Comparison of ENCODE assay signal across 8 cellular contexts in genomic region chr11:20112291-20113146, GRCh38. TPM values are rescaled to one million over a fixed set of nuclear protein-coding genes. Genes with fewer than 3 reads are reported as not detected.
DNase-seq lines count a peak whose midpoint lies in the region; ATAC-seq lines count a peak whose summit lies in the region.

No MANE protein-coding gene starts in this region.

- WGBS in trophoblast cell (ENCODE audit: extremely low coverage, insufficient coverage, insufficient read length), result no CpG with 5 or more reads among the region's 15 CpGs

- H4K8ac ChIP-seq in trophoblast cell (ENCODE audit: low read depth, low read length), result peak overlapping the region; percentile 79

- H3K4ac ChIP-seq in trophoblast cell (ENCODE audit: low read depth, low read length), result peak overlapping the region; percentile 17

- H2BK12ac ChIP-seq in trophoblast cell (ENCODE audit: low read length), result peak overlapping the region; percentile 87

- H4K91ac ChIP-seq in trophoblast cell (ENCODE audit: low read depth, low read length), result peak overlapping the region; percentile 92

- peak overlapping the region; percentile 86 for H2BK120ac ChIP-seq in trophoblast cell (ENCODE audit: insufficient read depth, low read length, poor library complexity)

- peak overlapping the region; percentile 54 for H4K12ac ChIP-seq in trophoblast cell (ENCODE audit: low read depth, low read length)

- no peaks in the 10 kb centered on the region for H3K9me3 Mint-ChIP-seq in activated T-cell treated with anti-CD3 and anti-CD28 coated beads, Interleukin-2, amount 50 U/mL, for 4 hours

- H3K27ac ChIP-seq in trophoblast cell (ENCODE audit: low read depth, low read length), result peak overlapping the region; percentile 98

- DNase-seq in activated T-cell treated with anti-CD3 and anti-CD28 coated beads, Interleukin-2, amount 50 U/mL, for 4 hours, result no peak
- no peak for DNase-seq in activated T-cell treated with anti-CD3 and anti-CD28 coated beads, Interleukin-2, amount 50 U/mL, for 1 hour
- peak; percentile 34 for DNase-seq in UCSD-AML1 (lab: John Stamatoyannopoulos, UW; ENCODE audit: unreplicated experiment)
- peak; percentile 78 for DNase-seq in foreskin melanocyte
- DNase-seq in trophoblast cell, result peak; percentile 72 to 79

- no peak overlapping the region for H3K4me3 Mint-ChIP-seq in activated T-cell treated with anti-CD3 and anti-CD28 coated beads, Interleukin-2, amount 50 U/mL, for 4 hours

- H3K79me2 ChIP-seq in trophoblast cell (ENCODE audit: control insufficient read depth, insufficient read depth, low read length, poor library complexity), result no peaks in the 10 kb centered on the region

- peak; percentile 30 to 53 for ATAC-seq in activated T-cell treated with anti-CD3 and anti-CD28 coated beads, Interleukin-2, amount 50 U/mL, for 4 hours
- no peak for ATAC-seq in GM18517 (IDR thresholded peaks at IDR 0.05; ENCODE audit: unreplicated experiment)
- no peak for ATAC-seq in HG02981 (IDR thresholded peaks at IDR 0.05; ENCODE audit: unreplicated experiment)
- no peak for ATAC-seq in HG03135 (IDR thresholded peaks at IDR 0.05; ENCODE audit: unreplicated experiment)

- H3K79me1 ChIP-seq in trophoblast cell (ENCODE audit: low read length), result peaks cover 14% of the 10 kb centered on the region

- H3K4me2 ChIP-seq in trophoblast cell (ENCODE audit: low read length), result peak overlapping the region; percentile 47

- H3K14ac ChIP-seq in trophoblast cell (ENCODE audit: low read length), result peak overlapping the region; percentile 82

- peak overlapping the region; percentile 94 for H2BK5ac ChIP-seq in trophoblast cell (ENCODE audit: low read depth, low read length, poor library complexity)

- peak overlapping the region; percentile 89 for H3K18ac ChIP-seq in trophoblast cell (ENCODE audit: low read length)

- H3K36me3 Mint-ChIP-seq in activated T-cell treated with anti-CD3 and anti-CD28 coated beads, Interleukin-2, amount 50 U/mL, for 4 hours (ENCODE audit: insufficient read depth), result no peaks in the 10 kb centered on the region

- peaks cover 14 to 29% of the 10 kb centered on the region in 2 experiments for H3K4me1 ChIP-seq in trophoblast cell (ENCODE audit: control insufficient read depth in 1 of 2, insufficient read depth in 2 of 2, low read length in 2 of 2)

- H3K36me3 ChIP-seq in trophoblast cell (ENCODE audit: control insufficient read depth in 1 of 2, insufficient read depth in 2 of 2, low read length in 2 of 2), result peaks cover 28 to 49% of the 10 kb centered on the region in 2 experiments

- no peaks in the 10 kb centered on the region for H3K4me1 Mint-ChIP-seq in activated T-cell treated with anti-CD3 and anti-CD28 coated beads, Interleukin-2, amount 50 U/mL, for 4 hours (ENCODE audit: low read depth)

- peaks cover 6% of the 10 kb centered on the region for H3K27me3 Mint-ChIP-seq in activated T-cell treated with anti-CD3 and anti-CD28 coated beads, Interleukin-2, amount 50 U/mL, for 4 hours (ENCODE audit: low read depth)

- H2AK5ac ChIP-seq in trophoblast cell (ENCODE audit: low read length), result peak overlapping the region; percentile 73

- H3K9me3 ChIP-seq in trophoblast cell (ENCODE audit: insufficient read depth, low read depth, low read length), result no peaks in the 10 kb centered on the region

- no peak overlapping the region for H3K9ac ChIP-seq in trophoblast cell (ENCODE audit: low read length)

- no peaks in the 10 kb centered on the region for H3K27me3 ChIP-seq in trophoblast cell (ENCODE audit: insufficient read depth, low read length)

- no peak overlapping the region for H2AFZ ChIP-seq in trophoblast cell (ENCODE audit: insufficient read depth, low read length, poor library complexity)

- no peak overlapping the region for H3K4me3 ChIP-seq in trophoblast cell (ENCODE audit: low read depth, low read length)

- no peak overlapping the region for H3K23ac ChIP-seq in trophoblast cell (ENCODE audit: low read length)

RNA-seq across cellular contexts. Expression of gene DBX1, which starts 47.8 kb away (rescaled TPM):
- not detected for total RNA-seq in activated T-cell treated with anti-CD3 and anti-CD28 coated beads, Interleukin-2, amount 50 U/mL, for 4 hours
- polyA plus RNA-seq in trophoblast cell (2013), result not detected in 2 replicates

Comparison
In these comparisons a context has a peak if more than half of its experiments do, and no peak if none do; other contexts are left out.
1. ATAC-seq: peak in activated T-cell treated with anti-CD3 and anti-CD28 coated beads, Interleukin-2, amount 50 U/mL, for 4 hours (2 of 2); none in GM18517 (single experiment), HG02981 (single experiment) and HG03135 (single experiment).
2. DNase-seq: peak in UCSD-AML1 (single experiment), foreskin melanocyte (single experiment) and trophoblast cell (2 of 2); none in activated T-cell treated with anti-CD3 and anti-CD28 coated beads, Interleukin-2, amount 50 U/mL, for 4 hours (single experiment) and activated T-cell treated with anti-CD3 and anti-CD28 coated beads, Interleukin-2, amount 50 U/mL, for 1 hour (single experiment).